Comparison of ENCODE assay signal across 15 cellular contexts in the genomic region with DNA sequence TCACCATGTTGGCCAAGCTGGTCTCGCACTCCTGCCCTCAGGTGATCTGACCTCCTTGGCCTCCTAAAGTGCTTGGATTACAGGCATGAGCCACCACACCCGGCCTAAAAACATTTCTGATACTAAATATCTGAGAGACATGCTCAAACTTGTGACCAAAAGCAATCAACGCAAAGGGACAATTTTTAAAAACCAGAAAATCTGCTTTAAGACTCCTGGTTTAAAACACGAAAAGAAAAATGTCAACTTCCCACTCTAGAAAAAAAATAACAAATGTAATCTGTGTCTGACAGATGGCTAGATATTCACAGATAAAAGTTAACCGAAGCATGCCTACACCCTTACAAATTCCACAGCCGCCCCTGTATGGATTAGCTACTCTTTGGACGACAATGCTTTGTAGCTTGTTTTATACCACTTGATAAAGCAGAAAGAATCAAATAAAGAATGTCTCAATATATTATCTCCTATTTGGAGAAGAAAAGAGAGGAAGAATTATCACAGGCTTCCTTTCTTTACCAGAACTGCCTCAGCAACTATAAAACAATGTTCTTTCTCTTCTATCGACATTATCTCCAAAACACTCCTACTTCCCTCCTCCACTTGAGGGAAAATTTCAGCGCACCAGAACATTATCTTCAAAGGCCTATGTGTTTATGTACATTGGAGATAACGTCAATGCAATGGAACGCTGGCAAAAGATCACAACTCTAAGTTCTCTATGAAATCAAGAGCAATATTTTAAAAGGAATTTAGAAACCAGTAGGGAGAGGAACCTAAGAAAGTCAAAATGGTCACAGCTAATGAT. TPM values are rescaled to one million over a fixed set of nuclear protein-coding genes. Genes with fewer than 3 reads are reported as not detected.
DNase-seq lines count a peak whose midpoint lies in the region; ATAC-seq and FAIRE-seq lines count a peak whose summit lies in the region.
"Had no signal": no experiment of that assay in that cellular context is flagged by ENCODE, and none has a peak within 500 bp of the region (broad histone marks: within the 10 kb centered on the region; RNA-seq: fewer than 3 reads in every experiment).

No MANE protein-coding gene starts in this region.

- no peaks in the 10 kb centered on the region for H3K27me3 ChIP-seq in CD8-positive, alpha-beta memory T cell (ENCODE audit: insufficient read depth, low read length, poor library complexity, severe bottlenecking)
- no peaks in the 10 kb centered on the region for H3K27me3 ChIP-seq in SJSA1 (replicated peaks)
- H3K27me3 ChIP-seq: BLaER1 had no signal

- peaks cover 1 to 22% (median 18%) of the 10 kb centered on the region in 3 donors for H3K4me1 Mint-ChIP-seq in CD8-positive, alpha-beta memory T cell
- peaks cover 15 to 27% (median 21%) of the 10 kb centered on the region in 3 donors for H3K4me1 Mint-ChIP-seq in naive B cell

- H3K4me3 ChIP-seq in CD8-positive, alpha-beta memory T cell (ENCODE audit: low read length), result no peak overlapping the region
- no peak overlapping the region for H3K4me3 ChIP-seq in SJSA1
- H3K4me3 ChIP-seq: BLaER1 had no signal

- no peak for FAIRE-seq in RCC 7860 (lab: Jason Lieb, UNC)

- no peak overlapping the region for H3K4me3 Mint-ChIP-seq in CD8-positive, alpha-beta memory T cell
- no peak overlapping the region for H3K4me3 Mint-ChIP-seq in naive B cell

- no peaks in the 10 kb centered on the region for H3K9me3 ChIP-seq in CD8-positive, alpha-beta memory T cell (ENCODE audit: low read length)
- no peaks in the 10 kb centered on the region for H3K9me3 ChIP-seq in SJSA1 (replicated peaks)
- H3K9me3 ChIP-seq: BLaER1 had no signal

- no peaks in the 10 kb centered on the region for H3K9me3 Mint-ChIP-seq in CD8-positive, alpha-beta memory T cell
- no peaks in the 10 kb centered on the region for H3K9me3 Mint-ChIP-seq in naive B cell
- H3K9me3 Mint-ChIP-seq: naive thymus-derived CD8-positive, alpha-beta T cell had no signal

- no peak for DNase-seq in CD8-positive, alpha-beta memory T cell
- DNase-seq in SJSA1 (ENCODE audit: low read depth in 1 of 2, low spot score in 2 of 2), result peak; percentile 43 to 70
- no peak for DNase-seq in epithelial cell of prostate (ENCODE audit: low read depth, low spot score)
- no peak for DNase-seq in naive B cell
- DNase-seq in NCI-H510A treated with DMSO at 0.1 percent for 48 hours (lab: John Stamatoyannopoulos, UW), result no peak
- DNase-seq in NCI-H187 treated with DMSO at 0.1 percent for 48 hours (lab: John Stamatoyannopoulos, UW), result no peak
- DNase-seq in RCC 7860 (ENCODE audit: low spot score), result no peak
- DNase-seq: activated CD4-positive, CD25-positive, alpha-beta regulatory T cell; hypothalamus; naive thymus-derived CD8-positive, alpha-beta T cell; RPMI8226; stimulated activated naive CD4-positive, alpha-beta T cell treated with Interleukin-2 at 50 U/mL for 16 hours had no signal

- CTCF ChIA-PET in CD8-positive, alpha-beta memory T cell (lab: Charles Lee), result no interaction called here

- H3K36me3 ChIP-seq in CD8-positive, alpha-beta memory T cell (ENCODE audit: insufficient read depth, low read length), result peaks cover 6% of the 10 kb centered on the region
- peaks cover 11% of the 10 kb centered on the region for H3K36me3 ChIP-seq in SJSA1

- no peaks in the 10 kb centered on the region for H3K27me3 Mint-ChIP-seq in CD8-positive, alpha-beta memory T cell
- no peaks in the 10 kb centered on the region for H3K27me3 Mint-ChIP-seq in naive B cell
- H3K27me3 Mint-ChIP-seq: naive thymus-derived CD8-positive, alpha-beta T cell had no signal

- H3K4me1 ChIP-seq in CD8-positive, alpha-beta memory T cell (ENCODE audit: insufficient read depth, low read length), result no peaks in the 10 kb centered on the region
- H3K4me1 ChIP-seq in SJSA1 (replicated peaks), result peaks cover 22% of the 10 kb centered on the region
- H3K4me1 ChIP-seq: BLaER1 had no signal

- H3K27ac ChIP-seq in CD8-positive, alpha-beta memory T cell (ENCODE audit: low read depth, low read length), result peak overlapping the region; percentile 45
- H3K27ac ChIP-seq in SJSA1, result peak overlapping the region; percentile 51
- peak overlapping the region; percentile 68 for H3K27ac ChIP-seq in epithelial cell of prostate
- H3K27ac ChIP-seq: BLaER1 had no signal

- H3K27ac Mint-ChIP-seq in CD8-positive, alpha-beta memory T cell, result no peak overlapping the region
- peak overlapping the region in 5 of 6 donors; percentile 29 to 91 (median 50) for H3K27ac Mint-ChIP-seq in naive B cell

- POLR2A ChIA-PET in CD8-positive, alpha-beta memory T cell (lab: Charles Lee), result no interaction called here

- H3K36me3 Mint-ChIP-seq in CD8-positive, alpha-beta memory T cell, result peaks cover 25 to 80% (median 35%) of the 10 kb centered on the region in 3 donors
- H3K36me3 Mint-ChIP-seq in naive B cell, result peaks cover 9 to 22% of the 10 kb centered on the region in 2 donors

- no peak for ATAC-seq in naive B cell (ENCODE audit: low read depth in 2 of 2)
- ATAC-seq in HG03460 (IDR thresholded peaks at IDR 0.05; ENCODE audit: unreplicated experiment), result no peak
- ATAC-seq: HCT116; naive thymus-derived CD8-positive, alpha-beta T cell had no signal

RNA-seq across cellular contexts. Expression of a gene that starts 26.3 kb away (rescaled TPM):
- 10 to 100 TPM; 74.1 to 75.5 TPM for total RNA-seq in CD8-positive, alpha-beta memory T cell
- 8.8 TPM for polyA plus RNA-seq in CD8-positive, alpha-beta memory T cell
- total RNA-seq in SJSA1 (2014; rRNA removed; shearing (Covaris generic)), result 14.8 and 24.4 TPM in 2 replicates
- 10 to 100 TPM; 28.7 to 51.7 (median 41.8) TPM for polyA plus RNA-seq in naive B cell (ENCODE audit: low read depth in 6 of 6)

Comparison
In these comparisons a context has a peak if more than half of its experiments do, and no peak if none do; other contexts are left out.
1. DNase-seq: peak in SJSA1 (2 of 2); none in CD8-positive, alpha-beta memory T cell (0 of 5), epithelial cell of prostate (single experiment), naive B cell (single experiment), NCI-H510A treated with DMSO at 0.1 percent for 48 hours (single experiment), NCI-H187 treated with DMSO at 0.1 percent for 48 hours (single experiment) and RCC 7860 (single experiment).
2. H3K27ac Mint-ChIP-seq: peak in naive B cell (5 of 6); none in CD8-positive, alpha-beta memory T cell (0 of 8).
3. Peak in every context shown above with its lines, with median percentiles within 50 percentile points of each other: H3K27ac ChIP-seq.